Comparison of ENCODE assay signal across 8 cellular contexts in the genomic region with DNA sequence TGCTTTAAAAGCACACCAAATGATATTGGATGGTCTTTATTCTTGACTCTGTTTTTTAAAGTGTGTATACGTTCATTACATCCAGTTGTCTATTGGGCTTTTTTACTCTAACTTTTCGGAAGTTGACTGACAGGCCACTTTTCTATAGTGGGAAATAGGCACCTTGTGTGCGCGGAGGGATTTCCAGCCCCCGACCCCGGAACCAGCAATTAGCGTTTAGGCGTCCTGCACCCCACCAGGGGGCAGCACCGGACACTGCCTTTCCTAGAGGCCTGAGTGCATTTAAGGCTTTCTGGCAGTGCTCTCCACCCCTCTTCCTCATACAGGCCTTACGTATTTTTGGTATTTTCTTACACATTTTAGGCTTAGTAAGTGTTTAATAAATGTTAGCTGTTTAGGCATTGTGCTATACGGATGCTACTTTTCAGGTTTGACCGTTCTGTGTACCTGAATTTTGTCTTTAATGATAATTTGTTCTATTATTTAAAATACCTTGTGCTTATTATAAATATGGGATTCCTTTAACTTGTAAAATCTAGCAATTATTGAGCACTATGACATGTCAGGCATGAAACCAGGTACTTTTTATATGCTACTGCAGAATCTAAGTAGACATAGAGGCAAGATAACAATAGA.
A peak's percentile ranks its signal among the peaks of the same experiment; 100 is the strongest.
DNase-seq lines count a peak whose midpoint lies in the region; ATAC-seq and TF ChIP-seq lines count a peak whose summit lies in the region.

No MANE protein-coding gene starts in this region.

- H3K4me3 ChIP-seq in GM12864 (ENCODE audit: low read depth, low read length), result no peak overlapping the region
- H3K4me3 ChIP-seq in GM23338, result no peak overlapping the region
- no peak overlapping the region for H3K4me3 ChIP-seq in mesenchymal stem cell (ENCODE audit: insufficient read depth in 1 of 2, low read depth in 1 of 2, low read length in 2 of 2)

- H3K9me2 ChIP-seq in GM23338 (ENCODE audit: insufficient read depth), result no peaks in the 10 kb centered on the region

- no peak overlapping the region for H2BK5ac ChIP-seq in mesenchymal stem cell (ENCODE audit: low read depth, low read length, poor library complexity, severe bottlenecking)

- no peak overlapping the region for H2BK15ac ChIP-seq in mesenchymal stem cell (ENCODE audit: low read depth, poor library complexity, severe bottlenecking)

- peak; percentile 85 for TF ChIP-seq CTCF in GM12864 (IDR thresholded peaks at IDR 0.05; ENCODE audit: low read depth, low read length, missing control alignments)
- TF ChIP-seq CTCF in GM23338 (conservative IDR thresholded peaks at IDR 0.05; ENCODE audit: low read depth in 2 of 2), result peak; percentile 77 to 89
- peak; percentile 82 for TF ChIP-seq CTCF in chondrocyte (IDR thresholded peaks at IDR 0.05)

- H3K79me1 ChIP-seq in mesenchymal stem cell (replicated peaks; ENCODE audit: low read length, poor library complexity, severe bottlenecking), result no peaks in the 10 kb centered on the region

- no peaks in the 10 kb centered on the region for H3K9me3 ChIP-seq in mesenchymal stem cell (ENCODE audit: control insufficient read depth, low read length)

- no peaks in the 10 kb centered on the region for H3F3A ChIP-seq in GM23338 (replicated peaks; ENCODE audit: low read depth)

- H3K27me3 Mint-ChIP-seq in GM23338 (ENCODE audit: insufficient read depth, low read depth, poor library complexity) (no peaks in the 10 kb centered on the region), chondrocyte (ENCODE audit: low read depth) (no peaks in the 10 kb centered on the region)

- H3K36me3 ChIP-seq in GM23338 (ENCODE audit: insufficient read depth) (no peaks in the 10 kb centered on the region), mesenchymal stem cell (ENCODE audit: control insufficient read depth in 1 of 2, insufficient read depth in 2 of 2, low read depth in 1 of 2, low read length in 2 of 2) (no peaks in the 10 kb centered on the region)

- ATAC-seq in GM23338, result peak; percentile 98

- peak overlapping the region in 1 of 2 experiments; percentile 29 for H3K14ac ChIP-seq in mesenchymal stem cell (ENCODE audit: low read length in 2 of 2)

- 43% methylated on average over 9 of the region's 12 CpGs for WGBS in mesenchymal stem cell

- no peak overlapping the region for H3K9ac ChIP-seq in mesenchymal stem cell (ENCODE audit: low read length)

- no peak overlapping the region for H3K18ac ChIP-seq in mesenchymal stem cell (ENCODE audit: low read depth in 1 of 2, low read length in 2 of 2)

- H2BK12ac ChIP-seq in mesenchymal stem cell (ENCODE audit: low read length in 2 of 2), result no peak overlapping the region

- no peak overlapping the region for H3K27ac ChIP-seq in GM23338 (ENCODE audit: low read depth)
- H3K27ac ChIP-seq in mesenchymal stem cell (ENCODE audit: low read length, poor library complexity, severe bottlenecking), result no peak overlapping the region

- no peak overlapping the region for H3K4me3 Mint-ChIP-seq in GM23338
- H3K4me3 Mint-ChIP-seq in chondrocyte (ENCODE audit: unreplicated experiment), result no peak overlapping the region

- H3K9me3 Mint-ChIP-seq in GM23338 (no peaks in the 10 kb centered on the region), chondrocyte (ENCODE audit: low read depth) (no peaks in the 10 kb centered on the region)

- H4K20me1 ChIP-seq in GM23338 (replicated peaks; ENCODE audit: insufficient read depth), result no peaks in the 10 kb centered on the region

- H2AFZ ChIP-seq in GM23338 (no peak overlapping the region), mesenchymal stem cell (ENCODE audit: low read depth, low read length) (no peak overlapping the region)

- H3K27me3 ChIP-seq in GM23338 (ENCODE audit: insufficient read depth) (no peaks in the 10 kb centered on the region), mesenchymal stem cell (ENCODE audit: control insufficient read depth in 1 of 2, insufficient read depth in 1 of 2, low read length in 2 of 2) (no peaks in the 10 kb centered on the region)

- no peaks in the 10 kb centered on the region for H3K79me2 ChIP-seq in GM23338 (replicated peaks; ENCODE audit: insufficient read depth)

- H3K4me1 Mint-ChIP-seq in GM23338, result peaks cover 40% of the 10 kb centered on the region
- H3K4me1 Mint-ChIP-seq in chondrocyte (ENCODE audit: low read depth), result peaks cover 51% of the 10 kb centered on the region

- H3K27ac Mint-ChIP-seq in GM23338, result no peak overlapping the region
- no peak overlapping the region for H3K27ac Mint-ChIP-seq in chondrocyte (ENCODE audit: unreplicated experiment)

- peak overlapping the region; percentile 33; the same call in 1 of the 2 replicates for H3K4me2 ChIP-seq in GM23338
- H3K4me2 ChIP-seq in mesenchymal stem cell (ENCODE audit: low read length, poor library complexity, severe bottlenecking), result peak overlapping the region; percentile 42

- no peaks in the 10 kb centered on the region for H3K36me3 Mint-ChIP-seq in GM23338 (ENCODE audit: low read depth)
- H3K36me3 Mint-ChIP-seq in chondrocyte (ENCODE audit: low read depth), result no peaks in the 10 kb centered on the region

- no peak overlapping the region for H2BK120ac ChIP-seq in mesenchymal stem cell (ENCODE audit: low read depth, low read length)

- H3K4me1 ChIP-seq in GM23338 (ENCODE audit: insufficient read depth) (peaks cover 43% of the 10 kb centered on the region), mesenchymal stem cell (ENCODE audit: control insufficient read depth, insufficient read depth, low read depth, low read length) (no peaks in the 10 kb centered on the region)

- H3K4ac ChIP-seq in mesenchymal stem cell (ENCODE audit: low read depth in 1 of 2, low read length in 2 of 2), result no peak overlapping the region

- no peak overlapping the region for H4K91ac ChIP-seq in mesenchymal stem cell (ENCODE audit: low read length)

- DNase-seq in GM12864 (ENCODE audit: low read depth), result peak; percentile 18
- DNase-seq in GM23338 (ENCODE audit: low spot score), result peak; percentile 89
- DNase-seq in LoVo (ENCODE audit: low spot score), result peak; percentile 54
- DNase-seq in activated CD4-positive, CD25-positive, alpha-beta regulatory T cell treated with anti-CD3 and anti-CD28 coated beads, Interleukin-2, amount 50 U/mL, for 16 hours (ENCODE audit: low read depth, low spot score), result peak; percentile 15
- DNase-seq in chondrocyte (ENCODE audit: low spot score), result no peak
- DNase-seq in mesenchymal stem cell, result peak; percentile 63
- DNase-seq in stimulated activated CD8-positive, alpha-beta memory T cell treated with anti-CD3 and anti-CD28 coated beads, Interleukin-4, amount 100 ng/mL, for 4 hours (ENCODE audit: low read depth in 2 of 2, low spot score in 1 of 2), result peak; percentile 24
- no peak for DNase-seq in mesenteric fat pad (ENCODE audit: low spot score)

- H2AK5ac ChIP-seq in mesenchymal stem cell (ENCODE audit: low read length, severe bottlenecking), result no peak overlapping the region

- H3K23ac ChIP-seq in mesenchymal stem cell (ENCODE audit: low read length in 2 of 2), result no peak overlapping the region

- no peak overlapping the region for H4K8ac ChIP-seq in mesenchymal stem cell (ENCODE audit: low read length)

TF ChIP-seq in GM23338, 12 proteins besides CTCF, POLR2A, EP300 and RAD21:
- no peak for TF ChIP-seq EZH2phosphoT487 (IDR thresholded peaks at IDR 0.05; ENCODE audit: unreplicated experiment)
TF ChIP-seq in GM23338: peak in this region for 0.

Comparison
In these comparisons a context has a peak if more than half of its experiments do, and no peak if none do; other contexts are left out.
1. DNase-seq: peak in GM12864 (single experiment), GM23338 (single experiment), LoVo (single experiment), activated CD4-positive, CD25-positive, alpha-beta regulatory T cell treated with anti-CD3 and anti-CD28 coated beads, Interleukin-2, amount 50 U/mL, for 16 hours (single experiment), mesenchymal stem cell (single experiment) and stimulated activated CD8-positive, alpha-beta memory T cell treated with anti-CD3 and anti-CD28 coated beads, Interleukin-4, amount 100 ng/mL, for 4 hours (2 of 2); none in chondrocyte (single experiment) and mesenteric fat pad (single experiment).
2. Peak in every context shown above with its lines, with median percentiles within 50 percentile points of each other: CTCF ChIP-seq.